ENCODE assay signal across 8 cellular contexts in the genomic region with DNA sequence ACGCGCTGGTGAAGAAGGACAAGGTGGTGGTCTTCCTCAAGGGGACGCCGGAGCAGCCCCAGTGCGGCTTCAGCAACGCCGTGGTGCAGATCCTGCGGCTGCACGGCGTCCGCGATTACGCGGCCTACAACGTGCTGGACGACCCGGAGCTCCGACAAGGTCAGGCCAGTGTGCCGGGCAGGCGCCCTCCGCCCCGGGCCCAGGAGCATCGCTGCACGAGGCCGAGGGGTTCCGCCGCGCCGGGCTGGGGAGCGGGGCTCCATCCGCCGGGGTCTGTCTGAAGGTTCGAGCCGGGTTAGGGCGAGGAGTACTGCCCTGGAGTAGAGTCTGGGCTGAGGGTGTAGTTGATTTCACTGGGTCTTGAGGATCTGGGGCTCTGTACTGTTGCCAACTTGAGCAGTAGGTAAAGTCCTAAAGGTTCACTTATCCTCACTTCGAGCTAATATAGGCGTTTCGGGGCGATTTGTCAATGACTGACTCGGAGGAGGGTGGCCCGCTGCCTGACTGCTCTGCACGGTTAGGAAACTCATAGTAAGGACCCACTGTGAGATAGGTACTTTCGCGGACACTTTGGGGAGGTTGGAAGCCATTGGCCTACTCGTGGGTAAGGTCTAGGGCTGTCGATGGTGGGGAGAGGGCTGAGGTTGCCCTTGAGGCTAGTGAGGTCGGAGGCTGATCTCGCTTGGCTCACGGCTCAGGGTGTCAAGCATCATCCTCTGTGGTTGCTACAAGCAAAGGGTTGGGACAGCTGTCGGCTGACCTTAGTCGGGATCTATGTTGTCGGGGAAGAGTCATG. TPM values are rescaled to one million over a fixed set of nuclear protein-coding genes. Genes with fewer than 3 reads are reported as not detected.
DNase-seq lines count a peak whose midpoint lies in the region; FAIRE-seq and TF ChIP-seq lines count a peak whose summit lies in the region.

No MANE protein-coding gene starts in this region.

- H3K9me3 ChIP-seq in SK-N-MC (ENCODE audit: low read depth, low read length): no peaks in the 10 kb centered on the region
- no peaks in the 10 kb centered on the region for H3K9me3 ChIP-seq in fibroblast of lung (ENCODE audit: control insufficient read depth, insufficient read depth, low read depth, low read length)

- H3K4me3 ChIP-seq in H7 (ENCODE audit: insufficient read depth, low read depth, low read length): peak overlapping the region; percentile 92
- peak overlapping the region; percentile 84 for H3K4me3 ChIP-seq in SK-N-MC
- peak overlapping the region; percentile 67 to 93 (median 74) for H3K4me3 ChIP-seq in fibroblast of lung (replicated peaks in 1 of 4; ENCODE audit: control extremely low read depth in 1 of 4, insufficient read depth in 1 of 4, low read depth in 3 of 4, low read length in 4 of 4)

- peak overlapping the region; percentile 94 for H3K4me2 ChIP-seq in fibroblast of lung (ENCODE audit: extremely low read depth, insufficient read depth, low read length)

- H3K27ac Mint-ChIP-seq in progenitor cell of endocrine pancreas: peak overlapping the region; percentile 93

- H3K4me1 ChIP-seq in fibroblast of lung (ENCODE audit: control insufficient read depth, extremely low read depth, insufficient read depth, low read length): peaks cover 13% of the 10 kb centered on the region

- no peak for FAIRE-seq in urothelium cell line (lab: Jason Lieb, UNC)

- peaks cover 48% of the 10 kb centered on the region for H3K4me1 Mint-ChIP-seq in progenitor cell of endocrine pancreas (ENCODE audit: low read depth)

- no peaks in the 10 kb centered on the region for H3K9me3 Mint-ChIP-seq in progenitor cell of endocrine pancreas (ENCODE audit: low read depth)

- peaks cover 3% of the 10 kb centered on the region for H3K36me3 ChIP-seq in H7 (replicated peaks; ENCODE audit: control insufficient read depth, insufficient read depth, low read length)
- H3K36me3 ChIP-seq in SK-N-MC (ENCODE audit: insufficient read depth, low read length): peaks cover 27% of the 10 kb centered on the region
- no peaks in the 10 kb centered on the region for H3K36me3 ChIP-seq in fibroblast of lung (ENCODE audit: control insufficient read depth, insufficient read depth, low read length)

- H3K27me3 ChIP-seq in H7 (ENCODE audit: control insufficient read depth, insufficient read depth, low read length) (no peaks in the 10 kb centered on the region), fibroblast of lung (ENCODE audit: control insufficient read depth, insufficient read depth, low read length) (no peaks in the 10 kb centered on the region)

- TF ChIP-seq CTCF in GM10266 (IDR thresholded peaks at IDR 0.05; ENCODE audit: control insufficient read depth, insufficient read depth, low read depth, missing control alignments) (no peak), fibroblast of lung (conservative IDR thresholded peaks at IDR 0.05 in 1 of 2, IDR thresholded peaks at IDR 0.05 in 1 of 2; ENCODE audit: low read depth in 1 of 2, low read length in 2 of 2) (no peak), progenitor cell of endocrine pancreas (IDR thresholded peaks at IDR 0.05; ENCODE audit: unreplicated experiment) (no peak)

- H3K9ac ChIP-seq in SK-N-MC (ENCODE audit: insufficient read length): peak overlapping the region; percentile 91
- peak overlapping the region; percentile 87 for H3K9ac ChIP-seq in fibroblast of lung (ENCODE audit: insufficient read depth, low read length)

- no peaks in the 10 kb centered on the region for H3K27me3 Mint-ChIP-seq in progenitor cell of endocrine pancreas

- H3K36me3 Mint-ChIP-seq in progenitor cell of endocrine pancreas (ENCODE audit: insufficient read depth): no peaks in the 10 kb centered on the region

- no peaks in the 10 kb centered on the region for H4K20me1 ChIP-seq in fibroblast of lung (ENCODE audit: control insufficient read depth, extremely low read depth, insufficient read depth, low read length)

- H2AFZ ChIP-seq in fibroblast of lung (ENCODE audit: low read length): peak overlapping the region; percentile 23

- H3K4me3 Mint-ChIP-seq in progenitor cell of endocrine pancreas (ENCODE audit: low read depth): peak overlapping the region; percentile 91

- DNase-seq in GM10266 (ENCODE audit: extremely low spot score) (peak; percentile 26), H7 (peak; percentile 68), SK-N-MC (ENCODE audit: low read depth, low spot score) (no peak), fibroblast of lung (ENCODE audit: low read depth in 2 of 2) (no peak), progenitor cell of endocrine pancreas (ENCODE audit: low spot score, unreplicated experiment) (no peak), urothelium cell line (ENCODE audit: low spot score) (no peak), DMS153 (lab: John Stamatoyannopoulos, UW) (no peak)
- DNase-seq in NK-92 treated with Interleukin-12 subunit alpha and Interleukin-12 subunit beta, amount 100 ng/mL, for 24 hours (lab: John Stamatoyannopoulos, UW): no peak

- peaks cover 84% of the 10 kb centered on the region for H3K79me2 ChIP-seq in fibroblast of lung (ENCODE audit: control insufficient read depth, insufficient read depth, low read length)

- H3K27ac ChIP-seq in SK-N-MC: no peak overlapping the region
- peak overlapping the region; percentile 75 for H3K27ac ChIP-seq in fibroblast of lung (ENCODE audit: insufficient read depth, low read length)

RNA-seq across cellular contexts. Expression of a gene that starts 0.6 kb away (rescaled TPM):
- total RNA-seq in H7 (2014; rRNA removed; shearing (Covaris generic)): 67.1 and 73.1 TPM in 2 replicates
- 28.4 and 28.5 TPM in 2 replicates for total RNA-seq in fibroblast of lung
- polyA plus RNA-seq in fibroblast of lung: 47.6 and 53.5 TPM in 2 replicates
- polyA plus RNA-seq in fibroblast of lung (2012): 38.1 and 43.4 TPM in 2 replicates
- 3.4 and 8.7 TPM in 2 replicates for polyA minus RNA-seq in fibroblast of lung (ENCODE audit: low replicate concordance)
- 53.3 and 54.8 TPM in 2 replicates for total RNA-seq in progenitor cell of endocrine pancreas

RNA-seq across cellular contexts. Expression of a gene that starts 19.0 kb away (rescaled TPM):
- total RNA-seq in H7 (2014; rRNA removed; shearing (Covaris generic)): 0.31 and 0.63 TPM in 2 replicates
- total RNA-seq in fibroblast of lung (15.9 and 24.1 TPM in 2 replicates), progenitor cell of endocrine pancreas (0.31 and 0.44 TPM in 2 replicates)
- 4.9 and 8.7 TPM in 2 replicates for polyA plus RNA-seq in fibroblast of lung
- 5.8 and 7.4 TPM in 2 replicates for polyA plus RNA-seq in fibroblast of lung (2012)
- polyA minus RNA-seq in fibroblast of lung (ENCODE audit: low replicate concordance): 15.2 and 31.5 TPM in 2 replicates

Comparison
In these comparisons a context has a peak if more than half of its experiments do, and no peak if none do; other contexts are left out.
1. DNase-seq: peak in GM10266 (single experiment) and H7 (single experiment); none in SK-N-MC (single experiment), fibroblast of lung (0 of 2), progenitor cell of endocrine pancreas (single experiment), urothelium cell line (single experiment), DMS153 (single experiment) and NK-92 treated with Interleukin-12 subunit alpha and Interleukin-12 subunit beta, amount 100 ng/mL, for 24 hours (single experiment).
2. RNA of a gene that starts 19.0 kb away (total RNA-seq): 15.9 to 24.1 TPM in fibroblast of lung; 0.31 to 0.63 TPM in H7 and 0.31 to 0.44 TPM in progenitor cell of endocrine pancreas; every median in the first group is over 10 times any median in the second.
3. Peak in every context shown above with its lines, with median percentiles within 50 percentile points of each other: H3K4me3 ChIP-seq.